In genomic region chr7:134623193-134623592, GRCh38 we compare ENCODE assay signal across 21 cellular contexts. TPM values are rescaled to one million over a fixed set of nuclear protein-coding genes. Genes with fewer than 3 reads are reported as not detected.
DNase-seq lines count a peak whose midpoint lies in the region; ATAC-seq, FAIRE-seq and TF ChIP-seq lines count a peak whose summit lies in the region.
"Had no signal": no experiment of that assay in that cellular context is flagged by ENCODE, and none has a peak within 500 bp of the region (broad histone marks: within the 10 kb centered on the region; RNA-seq: fewer than 3 reads in every experiment).

No MANE protein-coding gene starts in this region.

- TF ChIP-seq POLR2A in A549 (IDR thresholded peaks at IDR 0.05; ENCODE audit: low read length) = no peak

- TF ChIP-seq CTCF in A549 (IDR thresholded peaks at IDR 0.05) (no peak), RWPE1 (conservative IDR thresholded peaks at IDR 0.05; ENCODE audit: low read depth) (no peak), bronchial epithelial cell (IDR thresholded peaks at IDR 0.05; ENCODE audit: insufficient read depth, low read length, severe bottlenecking) (no peak), kidney (IDR thresholded peaks at IDR 0.05; ENCODE audit: borderline replicate concordance, extremely low read depth, insufficient read depth) (no peak)

- FAIRE-seq in A549 (lab: Jason Lieb, UNC) = peak; percentile 68
- no peak for FAIRE-seq in bronchial epithelial cell (lab: Jason Lieb, UNC)
- no peak for FAIRE-seq in kidney (lab: Jason Lieb, UNC)
- FAIRE-seq: G401.6, GM12892, H1 had no signal

- no peak for ATAC-seq in A549
- ATAC-seq in esophagus mucosa = peak; percentile 71
- ATAC-seq in T-helper 17 cell = no peak
- no peak for ATAC-seq in T-cell (replicated peaks in 1 of 4)

- H3K4me1 Mint-ChIP-seq in T-helper 17 cell (no peaks in the 10 kb centered on the region), T-cell (no peaks in the 10 kb centered on the region)
- H3K4me1 Mint-ChIP-seq: CD4-positive, alpha-beta memory T cell had no signal

- TF ChIP-seq RAD21 in A549 (conservative IDR thresholded peaks at IDR 0.05 in 1 of 2, IDR thresholded peaks at IDR 0.05 in 1 of 2) = no peak

- no peak for DNase-seq in A549 (ENCODE audit: low read depth in 1 of 2, low spot score in 1 of 2)
- peak; percentile 39 for DNase-seq in RWPE1 (ENCODE audit: low spot score)
- DNase-seq in bronchial epithelial cell (ENCODE audit: low read depth) = peak; percentile 94
- DNase-seq in T-helper 17 cell = no peak
- no peak for DNase-seq in kidney
- DNase-seq in NCI-H526 (lab: John Stamatoyannopoulos, UW) = no peak
- no peak for DNase-seq in T-cell
- DNase-seq: 8988T; C1 segment of cervical spinal cord; Calu3; CD4-positive, alpha-beta memory T cell; COR-L47; DMS53; DND-41; GM23248; H7; HCEC 1CT had no signal

- CTCF ChIA-PET in A549 (lab: Yijun Ruan, JAX) = interaction anchor here (0.7 to 5.7 kb wide), 8 partner anchors 9 to 651 kb away, joined by 3 to 63 read pairs (median 4); partner anchors contain the start of genes AKR1B1 and BPGM
- CTCF ChIA-PET in RWPE1 (lab: Yijun Ruan, JAX) = interaction anchor here (0.6 kb wide), 1 partner anchor 178 kb away, joined by 4 read pairs; no protein-coding TSS in a partner anchor
- CTCF ChIA-PET in T-cell (lab: Charles Lee) = interaction anchor here in 1 of 2 donors (1.4 kb wide), 1 partner anchor 15 kb away, joined by 4 read pairs; no protein-coding TSS in a partner anchor

- H3K27ac Mint-ChIP-seq in T-helper 17 cell (no peak overlapping the region), T-cell (no peak overlapping the region)
- H3K27ac Mint-ChIP-seq: CD4-positive, alpha-beta memory T cell had no signal

- H3K27ac ChIP-seq in A549 (no peak overlapping the region), RWPE1 (no peak overlapping the region), kidney (ENCODE audit: low read depth in 2 of 2, low read length in 2 of 2) (no peak overlapping the region)
- H3K27ac ChIP-seq: GM23248 had no signal

- H3K4me1 ChIP-seq in A549 (peaks cover 24% of the 10 kb centered on the region), kidney (ENCODE audit: control insufficient read depth in 1 of 2, insufficient read depth in 1 of 2, low read depth in 1 of 2, low read length in 2 of 2) (no peaks in the 10 kb centered on the region)

- no peaks in the 10 kb centered on the region for H3K27me3 ChIP-seq in bronchial epithelial cell (ENCODE audit: control insufficient read depth, insufficient read depth, low read length)

- H3K27me3 Mint-ChIP-seq in T-helper 17 cell (peaks cover 59% of the 10 kb centered on the region), T-cell (peaks cover 34 to 41% of the 10 kb centered on the region in 2 donors)

- intact Hi-C loops in kidney (cut with DNase I) = no loop called here

- POLR2A ChIA-PET in A549 (lab: Yijun Ruan, JAX) (no interaction called here), RWPE1 (lab: Yijun Ruan, JAX; ENCODE audit: low non-redundant PET) (no interaction called here), T-cell (lab: Charles Lee) (no interaction called here)

- no peaks in the 10 kb centered on the region for H3K9me3 Mint-ChIP-seq in T-cell
- H3K9me3 Mint-ChIP-seq: CD4-positive, alpha-beta memory T cell had no signal

- H3K9me3 ChIP-seq in A549 = 0 out of 3 replicates have a peak, but pooled peaks cover 3% of the 10 kb centered on the region
- no peaks in the 10 kb centered on the region for H3K9me3 ChIP-seq in T-helper 17 cell (ENCODE audit: control insufficient read depth, low read length, poor library complexity, severe bottlenecking)
- H3K9me3 ChIP-seq in kidney (ENCODE audit: control insufficient read depth in 1 of 2, low read length in 2 of 2) = no peaks in the 10 kb centered on the region

- no peak for TF ChIP-seq EP300 in A549 (IDR thresholded peaks at IDR 0.05)

- no peak overlapping the region for H3K4me3 ChIP-seq in A549
- no peak overlapping the region for H3K4me3 ChIP-seq in bronchial epithelial cell (ENCODE audit: low read depth, low read length)
- no peak overlapping the region for H3K4me3 ChIP-seq in kidney (ENCODE audit: low read length in 2 of 2)
- H3K4me3 ChIP-seq: GM23248 had no signal

- H3K36me3 ChIP-seq in bronchial epithelial cell (ENCODE audit: control insufficient read depth, insufficient read depth, low read length) (no peaks in the 10 kb centered on the region), kidney (ENCODE audit: control insufficient read depth in 1 of 2, insufficient read depth in 2 of 2, low read length in 2 of 2) (no peaks in the 10 kb centered on the region)

- H3K36me3 Mint-ChIP-seq in T-helper 17 cell (ENCODE audit: low read depth) (peaks cover 2% of the 10 kb centered on the region), T-cell (no peaks in the 10 kb centered on the region)
- H3K36me3 Mint-ChIP-seq: CD4-positive, alpha-beta memory T cell had no signal

- H3K4me3 Mint-ChIP-seq in T-helper 17 cell (no peak overlapping the region), T-cell (no peak overlapping the region)
- H3K4me3 Mint-ChIP-seq: CD4-positive, alpha-beta memory T cell had no signal

- WGBS in A549 (ENCODE audit: missing lambda C conversion rate) = 41% methylated on average over 2 of the region's 2 CpGs

- no peak overlapping the region for H3K9ac ChIP-seq in kidney (ENCODE audit: low read length in 2 of 2)
- H3K9ac ChIP-seq: GM23248 had no signal

- H3K4me2 ChIP-seq in A549 = no peak overlapping the region

TF ChIP-seq in A549, 52 proteins besides CTCF, POLR2A, EP300 and RAD21:
- TF ChIP-seq NR3C1 (IDR thresholded peaks at IDR 0.05) (no peak), CBX2 (IDR thresholded peaks at IDR 0.05; ENCODE audit: borderline replicate concordance, low read depth) (no peak), RCOR1 (IDR thresholded peaks at IDR 0.05; ENCODE audit: low read depth, low read length) (no peak), RARB (CRISPR knock-in tag; IDR thresholded peaks at IDR 0.05) (no peak), MAFK (IDR thresholded peaks at IDR 0.05; ENCODE audit: partially characterized antibody) (no peak), HEYL (CRISPR knock-in tag; IDR thresholded peaks at IDR 0.05) (no peak)
- TF ChIP-seq, protein P1, sequence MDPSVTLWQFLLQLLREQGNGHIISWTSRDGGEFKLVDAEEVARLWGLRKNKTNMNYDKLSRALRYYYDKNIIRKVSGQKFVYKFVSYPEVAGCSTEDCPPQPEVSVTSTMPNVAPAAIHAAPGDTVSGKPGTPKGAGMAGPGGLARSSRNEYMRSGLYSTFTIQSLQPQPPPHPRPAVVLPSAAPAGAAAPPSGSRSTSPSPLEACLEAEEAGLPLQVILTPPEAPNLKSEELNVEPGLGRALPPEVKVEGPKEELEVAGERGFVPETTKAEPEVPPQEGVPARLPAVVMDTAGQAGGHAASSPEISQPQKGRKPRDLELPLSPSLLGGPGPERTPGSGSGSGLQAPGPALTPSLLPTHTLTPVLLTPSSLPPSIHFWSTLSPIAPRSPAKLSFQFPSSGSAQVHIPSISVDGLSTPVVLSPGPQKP (IDR thresholded peaks at IDR 0.05; ENCODE audit: low read depth, low read length) = no peak

RNA-seq across cellular contexts. Expression of gene BPGM, which starts 23.5 kb away (rescaled TPM):
- polyA plus RNA-seq in A549 (2011; rRNA removed) = 21.2 and 28.3 TPM in 2 replicates
- polyA plus RNA-seq in A549 (2012; cell fraction: cytosol; rRNA removed) = 9.4 and 10.4 TPM in 2 replicates
- 1.8 and 3.2 TPM in 2 replicates for polyA plus RNA-seq in A549 (2012; cell fraction: nucleus; rRNA removed)
- polyA plus RNA-seq in A549 (2017; fragmentation: RNase III; extraction: RNeasy Plus Mini Kit Qiagen cat#74134 plus additional on column Dnase treatment) = 16.3 to 19.4 TPM (median 18.7 TPM) in 3 replicates
- 6.0 and 7.3 TPM in 2 replicates for polyA minus RNA-seq in A549 (2011; rRNA and poly(A)+ RNA removed)
- total RNA-seq in bronchial epithelial cell = 14.2 and 16.6 TPM in 2 replicates
- total RNA-seq in esophagus mucosa = 8.9 TPM
- 10 to 100 TPM in 1 of 2 donors, 1 to 10 TPM in 1; 9.9 to 13.7 TPM for total RNA-seq in T-helper 17 cell
- total RNA-seq in kidney = 21.2 TPM
- 53.5 TPM for polyA plus RNA-seq in kidney (ENCODE audit: insufficient read depth, low read depth, low replicate concordance)
- 10 to 100 TPM; 16.4 to 20.3 (median 18.3) TPM for total RNA-seq in T-cell

Comparison
In these comparisons a context has a peak if more than half of its experiments do, and no peak if none do; other contexts are left out.
1. DNase-seq: peak in RWPE1 (single experiment) and bronchial epithelial cell (single experiment); none in A549 (0 of 2), T-helper 17 cell (0 of 3), kidney (single experiment), NCI-H526 (0 of 2) and T-cell (0 of 34).